ENCODE assay signal across 10 cellular contexts in genomic region chr3:149152420-149152819, GRCh38. TPM values are rescaled to one million over a fixed set of nuclear protein-coding genes. Genes with fewer than 3 reads are reported as not detected.
DNase-seq lines count a peak whose midpoint lies in the region; ATAC-seq, FAIRE-seq and TF ChIP-seq lines count a peak whose summit lies in the region.
"Had no signal": no experiment of that assay in that cellular context is flagged by ENCODE, and none has a peak within 500 bp of the region (broad histone marks: within the 10 kb centered on the region; RNA-seq: fewer than 3 reads in every experiment).

No MANE protein-coding gene starts in this region.

- peak overlapping the region; percentile 50 for H3K4me2 ChIP-seq in astrocyte (ENCODE audit: low read length)

- peak overlapping the region in 7 of 8 donors; percentile 39 to 86 (median 71) for H3K27ac Mint-ChIP-seq in CD8-positive, alpha-beta memory T cell
- peak overlapping the region; percentile 77 for H3K27ac Mint-ChIP-seq in astrocyte (ENCODE audit: unreplicated experiment)
- H3K27ac Mint-ChIP-seq in stimulated activated memory B cell treated with anti-CD40 and anti-IgM and Interleukin-4, amounts not matched to agents 10 μg/mL and 1 μg/mL and 100 μg/mL, for 72 hours, result no peak overlapping the region

- TF ChIP-seq CTCF in astrocyte (IDR thresholded peaks at IDR 0.05; ENCODE audit: insufficient read depth, low read depth, low read length), result no peak

- no peaks in the 10 kb centered on the region for H3K27me3 ChIP-seq in CD8-positive, alpha-beta memory T cell (ENCODE audit: insufficient read depth, low read length, poor library complexity, severe bottlenecking)
- no peaks in the 10 kb centered on the region for H3K27me3 ChIP-seq in astrocyte (ENCODE audit: insufficient read depth, low read length)

- H3K36me3 ChIP-seq in CD8-positive, alpha-beta memory T cell (ENCODE audit: insufficient read depth, low read length), result peaks cover 29% of the 10 kb centered on the region
- H3K36me3 ChIP-seq in astrocyte (ENCODE audit: insufficient read depth, low read length), result peaks cover 10% of the 10 kb centered on the region

- peaks cover 21 to 33% (median 23%) of the 10 kb centered on the region in 3 donors for H3K4me1 Mint-ChIP-seq in CD8-positive, alpha-beta memory T cell
- peaks cover 19% of the 10 kb centered on the region for H3K4me1 Mint-ChIP-seq in astrocyte (ENCODE audit: low read depth, unreplicated experiment)
- H3K4me1 Mint-ChIP-seq in stimulated activated memory B cell treated with anti-CD40 and anti-IgM and Interleukin-4, amounts not matched to agents 10 μg/mL and 1 μg/mL and 100 μg/mL, for 72 hours, result peaks cover 19% of the 10 kb centered on the region

- H3K4me1 ChIP-seq in CD8-positive, alpha-beta memory T cell (ENCODE audit: insufficient read depth, low read length), result peaks cover 10% of the 10 kb centered on the region
- peaks cover 8% of the 10 kb centered on the region for H3K4me1 ChIP-seq in astrocyte (ENCODE audit: insufficient read depth, low read length)

- H2AFZ ChIP-seq in astrocyte (ENCODE audit: low read depth, low read length), result no peak overlapping the region

- no peaks in the 10 kb centered on the region for H3K79me2 ChIP-seq in astrocyte (ENCODE audit: insufficient read depth, low read length)

- no peak for FAIRE-seq in astrocyte (lab: Jason Lieb, UNC)
- FAIRE-seq: colon had no signal

- no peak for DNase-seq in CD8-positive, alpha-beta memory T cell
- DNase-seq in astrocyte (ENCODE audit: low read depth) (peak; percentile 76), head of caudate nucleus (no peak), nucleus accumbens (lab: John Stamatoyannopoulos, UW) (no peak), NCI-H128 (lab: John Stamatoyannopoulos, UW; ENCODE audit: unreplicated experiment) (no peak)

- POLR2A ChIA-PET in CD8-positive, alpha-beta memory T cell (lab: Charles Lee), result no interaction called here

- H3K9me3 Mint-ChIP-seq in CD8-positive, alpha-beta memory T cell, result no peaks in the 10 kb centered on the region
- no peaks in the 10 kb centered on the region for H3K9me3 Mint-ChIP-seq in astrocyte (ENCODE audit: unreplicated experiment)
- no peaks in the 10 kb centered on the region for H3K9me3 Mint-ChIP-seq in stimulated activated memory B cell treated with anti-CD40 and anti-IgM and Interleukin-4, amounts not matched to agents 10 μg/mL and 1 μg/mL and 100 μg/mL, for 72 hours

- ATAC-seq in GM19372 (IDR thresholded peaks at IDR 0.05; ENCODE audit: low read depth, unreplicated experiment), result peak; percentile 95
- peak; percentile 95 for ATAC-seq in HG03175 (IDR thresholded peaks at IDR 0.05; ENCODE audit: unreplicated experiment)
- ATAC-seq in stimulated activated memory B cell treated with anti-CD40 and anti-IgM and Interleukin-4, amounts not matched to agents 10 μg/mL and 1 μg/mL and 100 μg/mL, for 72 hours, result peak; percentile 72
- ATAC-seq: HCT116 had no signal

- H3K9ac ChIP-seq in astrocyte (ENCODE audit: low read length), result no peak overlapping the region

- H3K36me3 Mint-ChIP-seq in CD8-positive, alpha-beta memory T cell, result peaks cover 0 to 75% (median 28%) of the 10 kb centered on the region in 3 donors
- peaks cover 9% of the 10 kb centered on the region for H3K36me3 Mint-ChIP-seq in astrocyte (ENCODE audit: low read depth, unreplicated experiment)
- peaks cover 61% of the 10 kb centered on the region for H3K36me3 Mint-ChIP-seq in stimulated activated memory B cell treated with anti-CD40 and anti-IgM and Interleukin-4, amounts not matched to agents 10 μg/mL and 1 μg/mL and 100 μg/mL, for 72 hours

- H3K27me3 Mint-ChIP-seq in CD8-positive, alpha-beta memory T cell, result no peaks in the 10 kb centered on the region
- H3K27me3 Mint-ChIP-seq in astrocyte (ENCODE audit: low read depth, unreplicated experiment), result peaks cover 4% of the 10 kb centered on the region
- no peaks in the 10 kb centered on the region for H3K27me3 Mint-ChIP-seq in stimulated activated memory B cell treated with anti-CD40 and anti-IgM and Interleukin-4, amounts not matched to agents 10 μg/mL and 1 μg/mL and 100 μg/mL, for 72 hours

- no peaks in the 10 kb centered on the region for H4K20me1 ChIP-seq in astrocyte (ENCODE audit: insufficient read depth, low read length)

- H3K4me3 Mint-ChIP-seq in CD8-positive, alpha-beta memory T cell, result no peak overlapping the region
- no peak overlapping the region for H3K4me3 Mint-ChIP-seq in astrocyte (ENCODE audit: unreplicated experiment)
- H3K4me3 Mint-ChIP-seq in stimulated activated memory B cell treated with anti-CD40 and anti-IgM and Interleukin-4, amounts not matched to agents 10 μg/mL and 1 μg/mL and 100 μg/mL, for 72 hours, result no peak overlapping the region

- no peak overlapping the region for H3K4me3 ChIP-seq in CD8-positive, alpha-beta memory T cell (ENCODE audit: low read length)
- no peak overlapping the region for H3K4me3 ChIP-seq in astrocyte (ENCODE audit: insufficient read depth, low read depth, low read length)

- peak overlapping the region; percentile 9 for H3K27ac ChIP-seq in CD8-positive, alpha-beta memory T cell (ENCODE audit: low read depth, low read length)
- H3K27ac ChIP-seq in astrocyte (ENCODE audit: low read depth, low read length), result no peak overlapping the region

- CTCF ChIA-PET in CD8-positive, alpha-beta memory T cell (lab: Charles Lee), result no interaction called here

- intact Hi-C loops in head of caudate nucleus (cut with DNase I), result no loop called here

- no peaks in the 10 kb centered on the region for H3K9me3 ChIP-seq in CD8-positive, alpha-beta memory T cell (ENCODE audit: low read length)
- H3K9me3 ChIP-seq in astrocyte (ENCODE audit: insufficient read depth, low read depth, low read length), result no peaks in the 10 kb centered on the region

RNA-seq across cellular contexts. Expression of gene HPS3, which starts 23.0 kb away (rescaled TPM):
- 10 to 100 TPM; 19.3 to 19.6 TPM for total RNA-seq in CD8-positive, alpha-beta memory T cell
- 41.9 TPM for polyA plus RNA-seq in CD8-positive, alpha-beta memory T cell
- 10.3 and 10.9 TPM in 2 replicates for total RNA-seq in astrocyte
